11 cellular contexts compared by ENCODE assay signal in the genomic region with DNA sequence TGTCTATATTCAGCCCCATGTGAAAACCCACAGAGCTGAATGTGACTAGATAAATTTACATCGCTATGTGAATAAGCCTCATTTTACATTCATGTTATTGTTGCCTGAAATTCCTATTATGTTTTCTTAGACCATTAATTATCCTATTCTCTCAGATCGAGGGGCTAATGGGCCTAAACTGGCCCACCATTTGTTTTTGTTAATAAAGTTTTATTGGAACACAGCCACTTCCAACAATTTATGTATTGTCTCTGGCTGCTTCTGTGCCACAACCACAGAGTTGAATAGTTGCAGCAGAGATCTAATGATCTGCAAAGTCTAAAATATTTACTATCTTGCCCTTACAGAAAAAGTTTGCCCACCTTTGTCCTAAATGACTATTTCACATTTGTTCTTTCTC.
"Had no signal": no experiment of that assay in that cellular context is flagged by ENCODE, and none has a peak within 500 bp of the region (broad histone marks: within the 10 kb centered on the region; RNA-seq: fewer than 3 reads in every experiment).

No MANE protein-coding gene starts in this region.

- DNase-seq: GM23248, GOT3, H7, H9, HCEC 1CT, HFFc6 had no signal

- H3K4me3 ChIP-seq: GM23248, GM23338, HAP-1 had no signal

- H3K27ac ChIP-seq: GM23248 had no signal

- H3K4me1 ChIP-seq: HAP-1 had no signal

- FAIRE-seq: H1, H54 had no signal

- H3K9ac ChIP-seq: GM23248 had no signal

- ATAC-seq: GM23338, HCT116 had no signal

- H2AFZ ChIP-seq: GM23248, GM23338 had no signal

- H3K4me2 ChIP-seq: GM23338 had no signal

- H3K36me3 ChIP-seq: HAP-1 had no signal

- H3K9me3 ChIP-seq: HAP-1 had no signal
